ENCODE assay signal across 11 cellular contexts in genomic region chr9:121700831-121701419, GRCh38. TPM values are rescaled to one million over a fixed set of nuclear protein-coding genes. Genes with fewer than 3 reads are reported as not detected.
DNase-seq lines count a peak whose midpoint lies in the region; ATAC-seq and TF ChIP-seq lines count a peak whose summit lies in the region.
"Had no signal": no experiment of that assay in that cellular context is flagged by ENCODE, and none has a peak within 500 bp of the region (broad histone marks: within the 10 kb centered on the region; RNA-seq: fewer than 3 reads in every experiment).

No MANE protein-coding gene starts in this region.

- H3K27me3 ChIP-seq in effector memory CD4-positive, alpha-beta T cell (replicated peaks; ENCODE audit: control insufficient read depth, insufficient read depth, low read length, poor library complexity, severe bottlenecking): peaks cover 24% of the 10 kb centered on the region

- peak overlapping the region; percentile 57 for H3K27ac ChIP-seq in urinary bladder (ENCODE audit: low read depth)
- no peak overlapping the region for H3K27ac ChIP-seq in effector memory CD4-positive, alpha-beta T cell (ENCODE audit: insufficient read depth, low read length, poor library complexity, severe bottlenecking)
- H3K27ac ChIP-seq: A549 had no signal

- WGBS in urinary bladder: 50% methylated on average over 26 of the region's 26 CpGs

- no peaks in the 10 kb centered on the region for H3K36me3 ChIP-seq in urinary bladder (ENCODE audit: insufficient read depth)
- H3K36me3 ChIP-seq in effector memory CD4-positive, alpha-beta T cell (ENCODE audit: control insufficient read depth, insufficient read depth, low read length): no peaks in the 10 kb centered on the region

- no peaks in the 10 kb centered on the region for H3K4me1 ChIP-seq in urinary bladder (ENCODE audit: insufficient read depth)
- H3K4me1 ChIP-seq in effector memory CD4-positive, alpha-beta T cell (ENCODE audit: control insufficient read depth, insufficient read depth, low read length, poor library complexity, severe bottlenecking): peaks cover 3% of the 10 kb centered on the region

- H3K9me3 ChIP-seq in effector memory CD4-positive, alpha-beta T cell (ENCODE audit: control insufficient read depth, low read length): no peaks in the 10 kb centered on the region
- H3K9me3 ChIP-seq: A549 had no signal

- ATAC-seq in naive B cell (ENCODE audit: low read depth in 2 of 2): no peak

- H3K27me3 Mint-ChIP-seq in naive B cell: peaks cover 56 to 84% (median 61%) of the 10 kb centered on the region in 3 donors

- H3K9me3 Mint-ChIP-seq in naive B cell: no peaks in the 10 kb centered on the region
- H3K9me3 Mint-ChIP-seq: stimulated activated naive CD8-positive, alpha-beta T cell treated with anti-CD3 and anti-CD28 coated beads, Interleukin-15, Interleukin-2, amounts not matched to agents 100 ng/mL and 50 ng/mL, for 24 hours had no signal

- H3K27ac Mint-ChIP-seq in naive B cell: no peak overlapping the region
- H3K27ac Mint-ChIP-seq: stimulated activated naive CD8-positive, alpha-beta T cell treated with anti-CD3 and anti-CD28 coated beads, Interleukin-15, Interleukin-2, amounts not matched to agents 100 ng/mL and 50 ng/mL, for 24 hours had no signal

- H3K4me1 Mint-ChIP-seq in naive B cell: peaks cover 0 to 23% (median 15%) of the 10 kb centered on the region in 3 donors

- TF ChIP-seq CTCF in epithelial cell of proximal tubule (conservative IDR thresholded peaks at IDR 0.05; ENCODE audit: low read depth, low read length): no peak

- H3K4me3 Mint-ChIP-seq in naive B cell: peak overlapping the region in 6 of 8 donors; percentile 50 to 82 (median 65)

- H3K36me3 Mint-ChIP-seq in naive B cell: no peaks in the 10 kb centered on the region

- DNase-seq in NCI-H748 (lab: John Stamatoyannopoulos, UW; ENCODE audit: unreplicated experiment): peak; percentile 46
- DNase-seq in NCI-H748 treated with DMSO at 0.1 percent for 48 hours (lab: John Stamatoyannopoulos, UW): no peak
- no peak for DNase-seq in epithelial cell of proximal tubule (ENCODE audit: low read depth)
- DNase-seq in naive B cell: no peak
- no peak for DNase-seq in GM19240 (ENCODE audit: insufficient read length, low spot score)
- DNase-seq in effector memory CD4-positive, alpha-beta T cell: no peak
- no peak for DNase-seq in NCI-H510A treated with DMSO at 0.1 percent for 48 hours (lab: John Stamatoyannopoulos, UW)
- DNase-seq: activated CD4-positive, alpha-beta T cell treated with anti-CD3 and anti-CD28 coated beads, Interleukin-2, amount 50 U/mL, for 1 hour had no signal

- H3K4me3 ChIP-seq in epithelial cell of proximal tubule (ENCODE audit: low read depth, low read length) (peak overlapping the region; percentile 67), urinary bladder (ENCODE audit: low read depth, low read length) (peak overlapping the region; percentile 16)
- H3K4me3 ChIP-seq in effector memory CD4-positive, alpha-beta T cell (ENCODE audit: insufficient read depth, low read depth, low read length, poor library complexity, severe bottlenecking): no peak overlapping the region
- H3K4me3 ChIP-seq: A549 had no signal

RNA-seq across cellular contexts. Expression of gene DAB2IP, which starts 49.5 kb away (rescaled TPM):
- total RNA-seq in epithelial cell of proximal tubule: 11.6 and 23.8 TPM in 2 replicates
- not detected for polyA plus RNA-seq in naive B cell (ENCODE audit: low read depth in 6 of 6)
- 16.8 TPM for total RNA-seq in urinary bladder
- polyA plus RNA-seq in urinary bladder: 42.3 TPM
